In the genomic region with DNA sequence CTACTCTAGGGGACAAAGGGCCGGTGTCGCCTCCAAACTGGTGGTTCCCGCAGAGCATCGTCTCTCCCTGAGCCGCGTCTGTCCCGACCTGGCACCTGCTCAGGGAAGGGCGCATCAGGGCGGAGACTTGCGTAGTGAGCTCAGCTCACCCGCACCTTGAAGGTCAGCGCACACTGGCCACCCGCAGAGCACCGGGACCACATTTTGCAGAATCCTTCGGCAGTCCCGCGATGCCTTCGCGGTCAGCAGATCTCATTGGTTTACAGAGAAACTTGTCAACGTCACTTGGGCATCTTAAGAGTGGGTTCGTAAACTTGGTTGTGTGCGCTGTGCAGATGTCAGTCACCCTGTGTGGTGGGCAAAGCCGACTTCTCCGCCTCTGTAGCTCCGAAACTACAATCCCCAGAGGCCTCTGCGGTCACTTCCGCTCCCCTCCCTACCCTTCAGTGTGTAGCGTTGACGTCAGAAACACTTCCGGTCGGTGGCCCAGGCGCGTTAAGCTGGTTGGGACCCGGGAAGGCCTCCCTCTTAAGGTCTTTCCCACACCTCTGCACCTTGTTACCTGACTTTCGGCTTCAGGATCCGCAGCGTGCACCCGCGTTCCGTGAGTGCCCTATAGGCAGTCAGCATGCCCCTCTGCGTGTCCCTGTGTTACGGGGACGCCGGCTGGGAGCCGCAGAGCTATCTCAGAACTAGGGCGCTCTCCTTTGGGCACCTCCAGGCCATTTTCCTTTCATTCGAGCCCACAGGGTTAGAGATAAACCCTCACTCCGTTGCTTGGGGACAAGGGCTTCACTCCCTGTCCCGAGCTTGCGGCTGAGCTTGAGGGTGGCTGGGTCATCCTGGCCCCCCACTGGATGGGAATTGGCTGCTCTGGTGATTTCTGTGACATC, we compare ENCODE assay signal across 8 cellular contexts. TPM values are rescaled to one million over a fixed set of nuclear protein-coding genes. Genes with fewer than 3 reads are reported as not detected.
DNase-seq lines count a peak whose midpoint lies in the region; ATAC-seq, FAIRE-seq and TF ChIP-seq lines count a peak whose summit lies in the region.

No MANE protein-coding gene starts in this region.

- H3K36me3 Mint-ChIP-seq in T-cell = peaks cover 64% of the 10 kb centered on the region
- peaks cover 14% of the 10 kb centered on the region for H3K36me3 Mint-ChIP-seq in progenitor cell of endocrine pancreas (ENCODE audit: insufficient read depth)

- no peak for TF ChIP-seq CTCF in progenitor cell of endocrine pancreas (IDR thresholded peaks at IDR 0.05; ENCODE audit: unreplicated experiment)
- TF ChIP-seq CTCF in upper lobe of left lung (IDR thresholded peaks at IDR 0.05) = no peak

- peak in 1 of 4 donors; percentile 60 for TF ChIP-seq POLR2A in upper lobe of left lung (IDR thresholded peaks at IDR 0.05)

- intact Hi-C loops in left ventricle myocardium superior (cut with micrococcal nuclease) = no loop called here

- H3K4me3 Mint-ChIP-seq in T-cell (peak overlapping the region; percentile 87 to 88 (median 88)), progenitor cell of endocrine pancreas (ENCODE audit: low read depth) (peak overlapping the region; percentile 87)

- H3K4me1 Mint-ChIP-seq in T-cell = peaks cover 31 to 45% (median 37%) of the 10 kb centered on the region in 3 donors
- peaks cover 28% of the 10 kb centered on the region for H3K4me1 Mint-ChIP-seq in progenitor cell of endocrine pancreas (ENCODE audit: low read depth)

- FAIRE-seq in GM19239 (lab: Jason Lieb, UNC) = no peak

- H3K4me3 ChIP-seq in Jurkat, Clone E6-1 (ENCODE audit: low read length) = peak overlapping the region; percentile 72
- peak overlapping the region; percentile 51 to 71 (median 70) for H3K4me3 ChIP-seq in upper lobe of left lung

- no peaks in the 10 kb centered on the region for H3K27me3 Mint-ChIP-seq in T-cell
- no peaks in the 10 kb centered on the region for H3K27me3 Mint-ChIP-seq in progenitor cell of endocrine pancreas

- H3K9me3 ChIP-seq in upper lobe of left lung = peaks cover 0 to 8% (median 2%) of the 10 kb centered on the region in 4 donors

- peak overlapping the region; percentile 69 to 88 (median 86) for H3K27ac ChIP-seq in upper lobe of left lung

- peak; percentile 95 for DNase-seq in AG08395 (ENCODE audit: low spot score)
- peak; percentile 16 for DNase-seq in GM19239 (ENCODE audit: insufficient read length, low spot score)
- peak; percentile 77 for DNase-seq in Jurkat, Clone E6-1 (ENCODE audit: low read depth, low spot score)
- DNase-seq in T-cell = peak; percentile 65 to 96 (median 89)
- DNase-seq in anterior cingulate cortex (lab: John Stamatoyannopoulos, UW) = peak; percentile 38 to 98 (median 90)
- DNase-seq in left ventricle myocardium superior = peak; percentile 94
- peak; percentile 68 for DNase-seq in progenitor cell of endocrine pancreas (ENCODE audit: low spot score, unreplicated experiment)
- peak; percentile 71 to 90 for DNase-seq in upper lobe of left lung

- H3K27me3 ChIP-seq in upper lobe of left lung = no peaks in the 10 kb centered on the region

- H3K27ac Mint-ChIP-seq in T-cell (peak overlapping the region; percentile 70 to 85), progenitor cell of endocrine pancreas (peak overlapping the region; percentile 97)

- H3K9me3 Mint-ChIP-seq in T-cell (no peaks in the 10 kb centered on the region), progenitor cell of endocrine pancreas (ENCODE audit: low read depth) (no peaks in the 10 kb centered on the region)

- H3K4me1 ChIP-seq in upper lobe of left lung = peaks cover 9 to 31% (median 17%) of the 10 kb centered on the region in 4 donors

- CTCF ChIA-PET in T-cell (lab: Charles Lee) = interaction anchor here in 1 of 2 donors (0.6 to 1.8 kb wide), 4 partner anchors 17 to 136 kb away, joined by 4 to 7 read pairs (median 5); a partner anchor contains a TSS

- ATAC-seq in T-cell (replicated peaks in 1 of 4) = peak; percentile 96 to 99 (median 98)
- ATAC-seq in left ventricle myocardium superior = peak; percentile 98
- peak; percentile 93 to 98 for ATAC-seq in upper lobe of left lung (ENCODE audit: low FRiP score in 2 of 2)

- WGBS in upper lobe of left lung, 2 donors = 12 to 13% methylated on average over 22 to 33 of the region's 50 CpGs

- POLR2A ChIA-PET in T-cell (lab: Charles Lee) = interaction anchor here in 1 of 2 donors (0.6 to 1.1 kb wide), 7 partner anchors 8 to 445 kb away, joined by 3 to 12 read pairs (median 4); a partner anchor contains a TSS

- peaks cover 0 to 12% (median 7%) of the 10 kb centered on the region in 4 donors for H3K36me3 ChIP-seq in upper lobe of left lung

- no peak for TF ChIP-seq EP300 in upper lobe of left lung (IDR thresholded peaks at IDR 0.05)

RNA-seq across cellular contexts. Expression of a gene that starts 36.5 kb away (rescaled TPM):
- polyA plus RNA-seq in Jurkat, Clone E6-1 (2012; ENCODE audit: insufficient read depth, insufficient read length) = 1.8 TPM
- total RNA-seq in T-cell (10 to 100 TPM in 1 of 5 donors, 1 to 10 TPM in 4; 8.1 to 10.3 (median 8.7) TPM), left ventricle myocardium superior (6.1 TPM), progenitor cell of endocrine pancreas (7.9 and 9.3 TPM in 2 replicates), upper lobe of left lung (1 to 10 TPM; 2.1 to 8.9 (median 3.5) TPM)

Comparison
In these comparisons a context has a peak if more than half of its experiments do, and no peak if none do; other contexts are left out.
1. Peak in every context shown above with its lines: DNase-seq, ATAC-seq, H3K4me3 ChIP-seq and H3K27ac ChIP-seq.
2. DNase-seq: peak in every context shown above with its lines; median percentile 95 in AG08395; 94 in left ventricle myocardium superior; 90 in anterior cingulate cortex; 89 in T-cell; 80 in upper lobe of left lung; 77 in Jurkat, Clone E6-1; 68 in progenitor cell of endocrine pancreas; 16 in GM19239.